8 cellular contexts compared by ENCODE assay signal in genomic region chr10:123009105-123009805, GRCh38. TPM values are rescaled to one million over a fixed set of nuclear protein-coding genes. Genes with fewer than 3 reads are reported as not detected.
A peak's percentile ranks its signal among the peaks of the same experiment; 100 is the strongest.
DNase-seq lines count a peak whose midpoint lies in the region; TF ChIP-seq lines count a peak whose summit lies in the region.

No MANE protein-coding gene starts in this region.

- H3K27me3 ChIP-seq in H9 (ENCODE audit: insufficient read depth, low read length), result peaks cover 16% of the 10 kb centered on the region; the same call in 1 of the 2 replicates
- peaks cover 18% of the 10 kb centered on the region for H3K27me3 ChIP-seq in NT2/D1 (ENCODE audit: insufficient read depth, insufficient read length)
- H3K27me3 ChIP-seq in iPS-18a (ENCODE audit: control insufficient read depth, insufficient read depth, low read length), result peaks cover 22% of the 10 kb centered on the region

- H3K14ac ChIP-seq in H9 (ENCODE audit: insufficient read depth, low read length), result no peak overlapping the region

- H3K4ac ChIP-seq in H9 (ENCODE audit: low read depth, low read length), result no peak overlapping the region

- peak overlapping the region; percentile 96 to 100 for H3K4me3 Mint-ChIP-seq in H9

- H3K9ac ChIP-seq in H9 (ENCODE audit: extremely low read depth, insufficient read length, low read length) (no peak overlapping the region), NT2/D1 (ENCODE audit: insufficient read length, low read depth) (peak overlapping the region; percentile 86), iPS-18a (ENCODE audit: low read length) (peak overlapping the region; percentile 47)

- H3K4me1 Mint-ChIP-seq in H9, result peaks cover 29 to 31% of the 10 kb centered on the region in 2 experiments

- TF ChIP-seq CTCF in H9 (conservative IDR thresholded peaks at IDR 0.05), result no peak

- H3K9me3 Mint-ChIP-seq in H9, result peaks cover 0 to 3% of the 10 kb centered on the region in 2 experiments; a peak in 2 of 5 replicates

- no peak overlapping the region for H2AFZ ChIP-seq in H9 (ENCODE audit: low read length)

- no peak overlapping the region for H4K5ac ChIP-seq in H9 (ENCODE audit: insufficient read length, low read depth, low read length)

- H2AK5ac ChIP-seq in H9 (ENCODE audit: insufficient read length, low read length), result no peak overlapping the region

- no peaks in the 10 kb centered on the region for H4K20me1 ChIP-seq in H9 (ENCODE audit: control insufficient read depth, insufficient read depth, insufficient read length)

- H3K4me3 ChIP-seq in NT2/D1 (ENCODE audit: insufficient read length, low read depth) (peak overlapping the region; percentile 69), iPS-18a (ENCODE audit: low read length) (peak overlapping the region; percentile 86), skin epidermis (peak overlapping the region; percentile 68 to 98 (median 96))

- peaks cover 3% of the 10 kb centered on the region; the same call in 1 of the 2 replicates for H3K79me2 ChIP-seq in H9 (ENCODE audit: insufficient read depth, low read length)

- no peak overlapping the region for H2BK12ac ChIP-seq in H9 (ENCODE audit: insufficient read length, low read depth, low read length)

- H3K27ac ChIP-seq in H9 (ENCODE audit: insufficient read length, low read depth, low read length), result no peak overlapping the region
- no peak overlapping the region for H3K27ac ChIP-seq in iPS-18a (ENCODE audit: low read length)
- H3K27ac ChIP-seq in skin epidermis, result peak overlapping the region in 18 of 21 experiments; percentile 59 to 97 (median 82)

- H3K4me2 ChIP-seq in H9 (ENCODE audit: insufficient read depth, insufficient read length, low read length), result peak overlapping the region; percentile 64

- no peak overlapping the region for H3T11ph ChIP-seq in H9 (ENCODE audit: low read length)

- H3K36me3 ChIP-seq in NT2/D1 (ENCODE audit: insufficient read depth, insufficient read length, low read length), result peaks cover 3% of the 10 kb centered on the region
- H3K36me3 ChIP-seq in iPS-18a (ENCODE audit: control insufficient read depth, low read depth, low read length), result no peaks in the 10 kb centered on the region

- H4K91ac ChIP-seq in H9 (ENCODE audit: insufficient read length, low read depth, low read length), result no peak overlapping the region

- H3K36me3 Mint-ChIP-seq in H9 (ENCODE audit: insufficient read depth in 1 of 3, low read depth in 3 of 3), result peaks cover 16 to 26% (median 21%) of the 10 kb centered on the region in 3 experiments; a peak in 6 of 7 replicates

- H3K4me1 ChIP-seq in H9 (ENCODE audit: insufficient read depth, low read length) (0 out of 2 replicates have a peak, but pooled peaks cover 2% of the 10 kb centered on the region), NT2/D1 (ENCODE audit: insufficient read depth, insufficient read length) (peaks cover 3% of the 10 kb centered on the region), iPS-18a (ENCODE audit: control insufficient read depth, low read depth, low read length) (peaks cover 3% of the 10 kb centered on the region)

- DNase-seq in DMS53 (lab: John Stamatoyannopoulos, UW) (peak; percentile 57), DMS53 treated with DMSO at 0.1 percent for 48 hours (lab: John Stamatoyannopoulos, UW; ENCODE audit: unreplicated experiment) (no peak), H9 (no peak), NT2/D1 (ENCODE audit: low read depth, low spot score) (no peak), astrocyte of the hippocampus (ENCODE audit: low read depth, low spot score) (peak; percentile 28), NCI-H526 treated with DMSO at 0.1 percent for 48 hours (lab: John Stamatoyannopoulos, UW) (no peak)

- H3K18ac ChIP-seq in H9 (ENCODE audit: insufficient read length, low read depth, low read length), result no peak overlapping the region

- peaks cover 18% of the 10 kb centered on the region for H3K23me2 ChIP-seq in H9 (ENCODE audit: insufficient read length, low read depth, low read length, poor library complexity, severe bottlenecking)

- H2BK5ac ChIP-seq in H9 (ENCODE audit: insufficient read length, low read length), result no peak overlapping the region

- no peaks in the 10 kb centered on the region for H3K79me1 ChIP-seq in H9 (ENCODE audit: insufficient read depth, low read depth, low read length, poor library complexity, severe bottlenecking)

- no peak overlapping the region; a peak in 1 of 7 replicates for H3K27ac Mint-ChIP-seq in H9

- no peak overlapping the region for H2BK15ac ChIP-seq in H9 (ENCODE audit: low read depth, low read length)

- H3K9me3 ChIP-seq in H9 (ENCODE audit: control insufficient read depth, low read depth, low read length) (no peaks in the 10 kb centered on the region), NT2/D1 (ENCODE audit: insufficient read depth, low read length) (no peaks in the 10 kb centered on the region; the same call in 1 of the 2 replicates), iPS-18a (ENCODE audit: control insufficient read depth, low read depth, low read length) (no peaks in the 10 kb centered on the region)

- H3K27me3 Mint-ChIP-seq in H9 (ENCODE audit: low read depth), result peaks cover 28% of the 10 kb centered on the region

- no peak overlapping the region for H3K56ac ChIP-seq in H9 (ENCODE audit: insufficient read length, low read depth, low read length)

- H2BK120ac ChIP-seq in H9 (ENCODE audit: low read depth, low read length, poor library complexity, severe bottlenecking), result no peak overlapping the region

- WGBS in H9 (ENCODE audit: extremely low coverage, insufficient read length, low lambda C conversion rate), result no CpG with 5 or more reads among the region's 34 CpGs

- H3K23ac ChIP-seq in H9 (ENCODE audit: insufficient read length, low read depth, low read length), result no peak overlapping the region

- no peak overlapping the region for H2BK20ac ChIP-seq in H9 (ENCODE audit: low read depth, low read length, poor library complexity, severe bottlenecking)

- no peak overlapping the region for H4K8ac ChIP-seq in H9 (replicated peaks; ENCODE audit: insufficient read length, low read depth, low read length)

RNA-seq across cellular contexts. Expression of gene ACADSB, which starts 0.4 kb away (rescaled TPM):
- 31.1 and 35.1 TPM in 2 replicates for total RNA-seq in H9 (2021)

RNA-seq across cellular contexts. Expression of gene IKZF5, which starts 0.7 kb away (rescaled TPM):
- 12.5 and 14.3 TPM in 2 replicates for total RNA-seq in H9 (2021)

RNA-seq across cellular contexts. Expression of gene PSTK, which starts 29.1 kb away (rescaled TPM):
- total RNA-seq in H9 (2021), result 8.0 and 8.7 TPM in 2 replicates

RNA-seq across cellular contexts. Expression of gene C10orf88, which starts 55.2 kb away (rescaled TPM):
- 10.9 and 11.7 TPM in 2 replicates for total RNA-seq in H9 (2021)

Comparison
In these comparisons a context has a peak if more than half of its experiments do, and no peak if none do; other contexts are left out.
1. DNase-seq: peak in DMS53 (single experiment) and astrocyte of the hippocampus (single experiment); none in DMS53 treated with DMSO at 0.1 percent for 48 hours (single experiment), H9 (single experiment), NT2/D1 (single experiment) and NCI-H526 treated with DMSO at 0.1 percent for 48 hours (single experiment).
2. H3K27ac ChIP-seq: peak in skin epidermis (18 of 21); none in H9 (single experiment) and iPS-18a (single experiment).
3. Peak in every context shown above with its lines, with median percentiles within 50 percentile points of each other: H3K4me3 ChIP-seq.